Comparison of ENCODE assay signal across 9 cellular contexts in the genomic region with DNA sequence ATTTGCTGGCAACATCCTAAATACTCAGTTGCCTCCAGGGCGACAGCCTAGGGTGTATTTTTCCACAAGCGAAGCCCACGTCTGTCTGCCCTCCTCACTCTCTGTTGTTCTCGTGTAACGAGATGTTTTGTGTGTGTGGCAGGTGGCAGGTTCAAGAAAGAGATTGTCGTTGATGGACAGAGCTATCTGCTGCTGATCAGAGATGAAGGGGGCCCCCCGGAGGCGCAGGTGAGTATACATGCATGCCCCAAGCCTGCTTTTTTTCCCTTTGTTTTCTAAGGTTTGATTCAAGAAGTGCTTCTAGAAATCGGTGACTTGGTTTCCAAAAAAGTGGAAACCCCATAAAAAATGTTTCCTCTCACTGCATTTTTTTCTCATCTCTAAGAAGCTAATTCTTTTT.
DNase-seq lines count a peak whose midpoint lies in the region; ATAC-seq and TF ChIP-seq lines count a peak whose summit lies in the region.
"Had no signal": no experiment of that assay in that cellular context is flagged by ENCODE, and none has a peak within 500 bp of the region (broad histone marks: within the 10 kb centered on the region; RNA-seq: fewer than 3 reads in every experiment).

No MANE protein-coding gene starts in this region.

- ATAC-seq in GM18867 (IDR thresholded peaks at IDR 0.05; ENCODE audit: unreplicated experiment): no peak
- ATAC-seq in GM21529 (IDR thresholded peaks at IDR 0.05; ENCODE audit: unreplicated experiment): no peak
- no peak for ATAC-seq in left cardiac atrium
- ATAC-seq in GM21737 (IDR thresholded peaks at IDR 0.05; ENCODE audit: unreplicated experiment): no peak
- ATAC-seq: GM12878 had no signal

- TF ChIP-seq CTCF in AG10803 (conservative IDR thresholded peaks at IDR 0.05; ENCODE audit: low read length) (peak; percentile 21), HFF-Myc (IDR thresholded peaks at IDR 0.05; ENCODE audit: low read depth, low read length, missing control alignments) (peak; percentile 20)

- no peak overlapping the region for H3K4me3 ChIP-seq in AG10803 (ENCODE audit: low read length)
- H3K4me3 ChIP-seq in HFF-Myc (replicated peaks; ENCODE audit: low read depth, low read length): no peak overlapping the region
- H3K4me3 ChIP-seq: GM12878 had no signal

- DNase-seq in AG10803 (ENCODE audit: low read depth) (no peak), HFF-Myc (ENCODE audit: extremely low read depth, low read depth) (no peak), RPMI8226 (peak; percentile 36), head of caudate nucleus (peak in 37 of 42 donors; percentile 40 to 81 (median 56)), left cardiac atrium (no peak)

- intact Hi-C loops in head of caudate nucleus (cut with DNase I): no loop called here
- intact Hi-C loops in left cardiac atrium (cut with DNase I): loop anchor here in 1 of 2 donors (10.0 kb wide), 2 partner anchors 66 to 596 kb away; no protein-coding TSS in a partner anchor

Comparison
In these comparisons a context has a peak if more than half of its experiments do, and no peak if none do; other contexts are left out.
1. DNase-seq: peak in RPMI8226 (single experiment) and head of caudate nucleus (37 of 42); none in AG10803 (single experiment), HFF-Myc (single experiment) and left cardiac atrium (single experiment).